ENCODE assay signal across 17 cellular contexts in the genomic region with DNA sequence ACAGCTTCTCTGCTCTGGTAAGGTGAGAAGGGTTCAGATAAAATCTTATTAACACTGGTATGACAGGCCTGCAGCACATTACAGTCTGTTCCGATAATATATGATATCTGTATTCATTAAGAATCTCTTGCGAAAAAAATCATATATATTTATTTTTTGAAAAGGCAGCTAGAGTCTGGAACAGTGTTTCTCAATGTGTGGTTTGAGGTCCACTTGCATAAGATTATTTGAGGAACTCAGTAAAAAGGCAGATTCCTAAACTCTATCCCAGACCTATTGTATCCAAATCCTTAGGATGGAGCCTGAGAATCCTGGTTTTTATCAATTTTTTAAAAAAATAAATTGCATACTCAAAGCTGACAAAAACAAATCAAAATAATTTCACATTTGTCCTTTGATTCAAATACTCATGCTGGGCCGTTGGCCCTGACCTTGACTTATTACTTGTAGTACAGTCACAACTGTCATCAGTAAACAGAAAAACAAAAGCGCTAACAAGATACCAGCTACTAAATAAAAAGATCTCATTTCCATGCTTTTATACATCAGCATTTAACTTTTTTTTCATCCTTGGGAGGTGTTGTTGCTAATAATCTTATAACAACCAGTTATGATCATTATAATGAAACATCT.
"Had no signal": no experiment of that assay in that cellular context is flagged by ENCODE, and none has a peak within 500 bp of the region (broad histone marks: within the 10 kb centered on the region; RNA-seq: fewer than 3 reads in every experiment).

No MANE protein-coding gene starts in this region.

- H3K36me3 ChIP-seq: prostate gland had no signal

- H3K4me3 ChIP-seq: dorsolateral prefrontal cortex, prostate gland, skin epidermis had no signal

- H3K9me3 Mint-ChIP-seq: activated CD4-positive, alpha-beta memory T cell treated with anti-CD3 and anti-CD28 coated beads, Interleukin-2, amount 10 ng/mL, durations not matched to agents 7 days and 5 days; activated naive CD8-positive, alpha-beta T cell treated with anti-CD3 and anti-CD28 coated beads for 36 hours; brain; stimulated activated naive CD8-positive, alpha-beta T cell treated with anti-CD3 and anti-CD28 coated beads, Interleukin-15, Interleukin-2, amounts not matched to agents 100 ng/mL and 50 ng/mL, for 24 hours had no signal

- H3K4me1 Mint-ChIP-seq: activated CD4-positive, alpha-beta memory T cell treated with anti-CD3 and anti-CD28 coated beads, Interleukin-2, amount 10 ng/mL, durations not matched to agents 7 days and 5 days; activated CD4-positive, alpha-beta T cell treated with anti-CD3 and anti-CD28 coated beads for 36 hours; activated CD8-positive, alpha-beta memory T cell treated with anti-CD3 and anti-CD28 coated beads, Interleukin-2, amount 10 ng/mL, durations not matched to agents 7 days and 5 days; activated naive CD8-positive, alpha-beta T cell treated with anti-CD3 and anti-CD28 coated beads for 36 hours; brain; memory B cell had no signal

- H3K27me3 ChIP-seq: dorsolateral prefrontal cortex had no signal

- H3K9me3 ChIP-seq: prostate gland had no signal

- H3K27me3 Mint-ChIP-seq: activated CD4-positive, alpha-beta memory T cell treated with anti-CD3 and anti-CD28 coated beads, Interleukin-2, amount 10 ng/mL, durations not matched to agents 7 days and 5 days; activated CD4-positive, alpha-beta T cell treated with anti-CD3 and anti-CD28 coated beads for 36 hours; stimulated activated naive CD8-positive, alpha-beta T cell treated with anti-CD3 and anti-CD28 coated beads, Interleukin-15, Interleukin-2, amounts not matched to agents 100 ng/mL and 50 ng/mL, for 24 hours had no signal

- H3K4me1 ChIP-seq: prostate gland had no signal

- H3K27ac ChIP-seq: dorsolateral prefrontal cortex, prostate gland, skin epidermis had no signal

- H3K4me3 Mint-ChIP-seq: activated CD4-positive, alpha-beta memory T cell treated with anti-CD3 and anti-CD28 coated beads, Interleukin-2, amount 10 ng/mL, durations not matched to agents 7 days and 5 days; activated CD4-positive, alpha-beta T cell treated with anti-CD3 and anti-CD28 coated beads for 36 hours; activated CD8-positive, alpha-beta memory T cell treated with anti-CD3 and anti-CD28 coated beads, Interleukin-2, amount 10 ng/mL, durations not matched to agents 7 days and 5 days; activated naive CD8-positive, alpha-beta T cell treated with anti-CD3 and anti-CD28 coated beads for 36 hours; brain; memory B cell; stimulated activated naive CD8-positive, alpha-beta T cell treated with anti-CD3 and anti-CD28 coated beads, Interleukin-15, Interleukin-2, amounts not matched to agents 100 ng/mL and 50 ng/mL, for 24 hours; WTC11 had no signal

- DNase-seq: activated CD4-positive, alpha-beta memory T cell treated with anti-CD3 and anti-CD28 coated beads, Interleukin-2, amount 10 ng/mL, durations not matched to agents 7 days and 5 days; activated CD4-positive, alpha-beta T cell treated with anti-CD3 and anti-CD28 coated beads for 36 hours; activated CD8-positive, alpha-beta memory T cell treated with anti-CD3 and anti-CD28 coated beads, Interleukin-2, amount 10 ng/mL, durations not matched to agents 7 days and 5 days; activated naive CD8-positive, alpha-beta T cell treated with anti-CD3 and anti-CD28 coated beads for 36 hours; anterior cingulate cortex; central memory CD4-positive, alpha-beta T cell; dorsolateral prefrontal cortex; right cardiac atrium; stimulated activated CD4-positive, alpha-beta T cell treated with anti-CD3 and anti-CD28 coated beads, Interleukin-15, amount 100 ng/mL, for 24 hours; stimulated activated CD4-positive, alpha-beta T cell treated with anti-CD3 and anti-CD28 coated beads, Interleukin-2, amount 100 ng/mL, for 48 hours; T-helper 2 cell had no signal

- H3K36me3 Mint-ChIP-seq: activated CD8-positive, alpha-beta memory T cell treated with anti-CD3 and anti-CD28 coated beads, Interleukin-2, amount 10 ng/mL, durations not matched to agents 7 days and 5 days; activated naive CD8-positive, alpha-beta T cell treated with anti-CD3 and anti-CD28 coated beads for 36 hours; brain; memory B cell; WTC11 had no signal

- H3K27ac Mint-ChIP-seq: activated CD4-positive, alpha-beta memory T cell treated with anti-CD3 and anti-CD28 coated beads, Interleukin-2, amount 10 ng/mL, durations not matched to agents 7 days and 5 days; activated CD4-positive, alpha-beta T cell treated with anti-CD3 and anti-CD28 coated beads for 36 hours; activated CD8-positive, alpha-beta memory T cell treated with anti-CD3 and anti-CD28 coated beads, Interleukin-2, amount 10 ng/mL, durations not matched to agents 7 days and 5 days; activated naive CD8-positive, alpha-beta T cell treated with anti-CD3 and anti-CD28 coated beads for 36 hours; brain; memory B cell; stimulated activated naive CD8-positive, alpha-beta T cell treated with anti-CD3 and anti-CD28 coated beads, Interleukin-15, Interleukin-2, amounts not matched to agents 100 ng/mL and 50 ng/mL, for 24 hours; WTC11 had no signal

- ATAC-seq: activated CD4-positive, alpha-beta T cell treated with anti-CD3 and anti-CD28 coated beads for 36 hours; activated CD8-positive, alpha-beta memory T cell treated with anti-CD3 and anti-CD28 coated beads, Interleukin-2, amount 10 ng/mL, durations not matched to agents 7 days and 5 days; right cardiac atrium; WTC11 had no signal
